In genomic region chr6:37972994-37973757, GRCh38 we compare ENCODE assay signal across 22 cellular contexts.
DNase-seq lines count a peak whose midpoint lies in the region; ATAC-seq and TF ChIP-seq lines count a peak whose summit lies in the region.
"Had no signal": no experiment of that assay in that cellular context is flagged by ENCODE, and none has a peak within 500 bp of the region (broad histone marks: within the 10 kb centered on the region; RNA-seq: fewer than 3 reads in every experiment).

No MANE protein-coding gene starts in this region.

- H3K9me3 ChIP-seq in A673 (ENCODE audit: low read depth, low read length, poor library complexity, severe bottlenecking) (peaks cover 14% of the 10 kb centered on the region), stomach (peaks cover 0 to 10% (median 4%) of the 10 kb centered on the region in 4 donors)

- peaks cover 19% of the 10 kb centered on the region for H3K4me1 Mint-ChIP-seq in activated naive CD8-positive, alpha-beta T cell treated with anti-CD3 and anti-CD28 coated beads for 36 hours
- H3K4me1 Mint-ChIP-seq in immature natural killer cell = peaks cover 60 to 84% of the 10 kb centered on the region in 2 donors

- H3K9me3 Mint-ChIP-seq in activated naive CD8-positive, alpha-beta T cell treated with anti-CD3 and anti-CD28 coated beads for 36 hours = peaks cover 9% of the 10 kb centered on the region
- H3K9me3 Mint-ChIP-seq in immature natural killer cell = peaks cover 0 to 11% (median 0%) of the 10 kb centered on the region in 6 donors

- no TSS peak for BruUV-seq in A673 (replicated peaks; lab: Mats Ljungman, UMichigan)

- POLR2A ChIA-PET in A673 (lab: Charles Lee; ENCODE audit: low non-redundant PET) = interaction anchor here (0.5 kb wide), 1 partner anchor 9 kb away, joined by 3 read pairs; no protein-coding TSS in a partner anchor

- peaks cover 49% of the 10 kb centered on the region for H3K36me3 Mint-ChIP-seq in activated naive CD8-positive, alpha-beta T cell treated with anti-CD3 and anti-CD28 coated beads for 36 hours
- H3K36me3 Mint-ChIP-seq in immature natural killer cell = peaks cover 0 to 10% (median 4%) of the 10 kb centered on the region in 3 donors

- DNase-seq in A673 (ENCODE audit: low spot score) (no peak), EH (ENCODE audit: low read depth) (peak; percentile 34), immature natural killer cell (no peak), stomach (no peak), middle frontal gyrus (ENCODE audit: extremely low spot score, low spot score) (no peak), cerebellar cortex (ENCODE audit: low spot score) (no peak)
- DNase-seq in activated naive CD8-positive, alpha-beta T cell treated with anti-CD3 and anti-CD28 coated beads for 36 hours = no peak
- DNase-seq: activated CD4-positive, CD25-positive, alpha-beta regulatory T cell; adrenal gland; Caco-2; effector memory CD4-positive, alpha-beta T cell; EL; head of caudate nucleus; left ventricle myocardium inferior; NCI-H146; NCI-H748 treated with DMSO at 0.1 percent for 48 hours; occipital lobe; PC-3; stimulated activated CD4-positive, alpha-beta T cell treated with anti-CD3 and anti-CD28 coated beads, Interleukin-15, amount 100 ng/mL, for 24 hours had no signal

- no peak for TF ChIP-seq POLR2A in stomach (IDR thresholded peaks at IDR 0.05)

- TF ChIP-seq CTCF in A673 (conservative IDR thresholded peaks at IDR 0.05; ENCODE audit: low read depth, low read length) = no peak
- no peak for TF ChIP-seq CTCF in stomach (IDR thresholded peaks at IDR 0.05)

- H3K36me3 ChIP-seq in A673 (ENCODE audit: insufficient read depth, low read length, poor library complexity, severe bottlenecking) = no peaks in the 10 kb centered on the region
- H3K36me3 ChIP-seq in stomach = no peaks in the 10 kb centered on the region
- H3K36me3 ChIP-seq: adrenal gland, cardiac muscle cell had no signal

- H3K27me3 ChIP-seq in A673 (replicated peaks; ENCODE audit: insufficient read depth, low read depth, low read length, poor library complexity) (no peaks in the 10 kb centered on the region), stomach (no peaks in the 10 kb centered on the region)
- H3K27me3 ChIP-seq: adrenal gland, cardiac muscle cell had no signal

- H3K27me3 Mint-ChIP-seq in activated naive CD8-positive, alpha-beta T cell treated with anti-CD3 and anti-CD28 coated beads for 36 hours = no peaks in the 10 kb centered on the region
- H3K27me3 Mint-ChIP-seq in immature natural killer cell (ENCODE audit: low read depth in 3 of 3) = peaks cover 0 to 1% (median 0%) of the 10 kb centered on the region in 3 donors

- intact Hi-C loops in A673 (cut with micrococcal nuclease; ENCODE audit: unreplicated experiment) (no loop called here), stomach (cut with DNase I; ENCODE audit: low total_unique reads) (no loop called here)

- no peak for ATAC-seq in GM18861 (IDR thresholded peaks at IDR 0.05; ENCODE audit: unreplicated experiment)
- ATAC-seq: PC-3 had no signal

- peak overlapping the region; percentile 9 for H3K27ac Mint-ChIP-seq in activated naive CD8-positive, alpha-beta T cell treated with anti-CD3 and anti-CD28 coated beads for 36 hours
- peak overlapping the region; percentile 13 to 76 (median 56) for H3K27ac Mint-ChIP-seq in immature natural killer cell
- H3K27ac Mint-ChIP-seq: activated T-helper 2 cell treated with anti-CD3 and anti-CD28 coated beads, Interferon-gamma antibody, Interleukin-2, Interleukin-4, amounts not matched to agents 10 μg/mL and 5 μg/mL and 100 μg/mL, durations not matched to agents 14 hours and 24 hours and 36 hours had no signal

- TF ChIP-seq EP300 in stomach (IDR thresholded peaks at IDR 0.05) = no peak

- H3K27ac ChIP-seq in A673 (ENCODE audit: low read depth, low read length, poor library complexity, severe bottlenecking) (peak overlapping the region; percentile 77), stomach (no peak overlapping the region)
- H3K27ac ChIP-seq: adrenal gland, cardiac muscle cell, left ventricle myocardium inferior had no signal

- H3K4me3 ChIP-seq in A673 (ENCODE audit: low read depth, low read length, poor library complexity, severe bottlenecking) (no peak overlapping the region), stomach (no peak overlapping the region)
- H3K4me3 ChIP-seq: adrenal gland, cardiac muscle cell, left ventricle myocardium inferior had no signal

- peaks cover 35% of the 10 kb centered on the region for H3K4me1 ChIP-seq in A673 (ENCODE audit: insufficient read depth, low read length, poor library complexity, severe bottlenecking)
- peaks cover 0 to 25% (median 8%) of the 10 kb centered on the region in 4 donors for H3K4me1 ChIP-seq in stomach
- H3K4me1 ChIP-seq: Caco-2 had no signal

- CTCF ChIA-PET in A673 (lab: Charles Lee) = no interaction called here

- WGBS in stomach, 5 donors = 63 to 82% (median 80%) methylated on average over 1 of the region's 1 CpG

- H3K4me3 Mint-ChIP-seq in activated naive CD8-positive, alpha-beta T cell treated with anti-CD3 and anti-CD28 coated beads for 36 hours = no peak overlapping the region
- peak overlapping the region; percentile 13 to 71 (median 43) for H3K4me3 Mint-ChIP-seq in immature natural killer cell
